In the genomic region with DNA sequence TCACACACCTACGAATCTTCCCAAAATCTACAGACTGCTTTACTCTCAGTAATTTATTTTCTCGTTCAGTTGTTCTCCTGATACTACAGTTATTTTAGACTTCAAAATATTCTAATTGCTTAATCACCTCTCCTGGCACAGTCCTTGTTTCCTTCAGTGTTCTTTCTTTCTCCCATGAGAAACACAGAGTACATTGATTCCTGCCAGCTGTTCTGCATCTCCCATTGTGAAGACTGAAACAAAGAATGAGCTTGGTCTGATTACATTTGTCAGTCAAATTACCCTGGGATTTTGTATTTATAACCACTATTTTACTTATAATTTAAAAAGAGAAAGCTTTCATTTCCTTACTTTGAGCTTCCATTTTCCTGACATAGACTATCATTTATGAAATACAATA, we compare ENCODE assay signal across 16 cellular contexts.
DNase-seq lines count a peak whose midpoint lies in the region; ATAC-seq and TF ChIP-seq lines count a peak whose summit lies in the region.
"Had no signal": no experiment of that assay in that cellular context is flagged by ENCODE, and none has a peak within 500 bp of the region (broad histone marks: within the 10 kb centered on the region; RNA-seq: fewer than 3 reads in every experiment).

No MANE protein-coding gene starts in this region.

- peaks cover 10% of the 10 kb centered on the region for H3K4me1 Mint-ChIP-seq in nephron progenitor cell

- TF ChIP-seq CTCF in AG10803 (conservative IDR thresholded peaks at IDR 0.05; ENCODE audit: low read length) (no peak), nephron progenitor cell (IDR thresholded peaks at IDR 0.05) (no peak)

- no peak overlapping the region for H3K4me3 ChIP-seq in AG10803 (ENCODE audit: low read length)
- H3K4me3 ChIP-seq: body of pancreas, left lung had no signal

- H3K36me3 Mint-ChIP-seq in nephron progenitor cell (ENCODE audit: low read depth): no peaks in the 10 kb centered on the region
- H3K36me3 Mint-ChIP-seq: naive thymus-derived CD8-positive, alpha-beta T cell had no signal

- peaks cover 13% of the 10 kb centered on the region for H3K9me3 Mint-ChIP-seq in nephron progenitor cell
- H3K9me3 Mint-ChIP-seq: effector memory CD8-positive, alpha-beta T cell had no signal

- no peaks in the 10 kb centered on the region for H3K27me3 Mint-ChIP-seq in nephron progenitor cell (ENCODE audit: low read depth, poor library complexity)
- H3K27me3 Mint-ChIP-seq: effector memory CD8-positive, alpha-beta T cell had no signal

- DNase-seq in AG10803 (ENCODE audit: low read depth) (peak; percentile 34), NCI-H2171 (lab: John Stamatoyannopoulos, UW) (peak; percentile 50), fibroblast of gingiva (ENCODE audit: low read depth) (peak; percentile 67), nephron progenitor cell (no peak), left lobe of liver (ENCODE audit: low spot score) (no peak), GM19240 (ENCODE audit: insufficient read length, low spot score) (no peak)
- DNase-seq: activated gamma-delta T cell; body of pancreas; effector memory CD8-positive, alpha-beta T cell; left lung; naive thymus-derived CD8-positive, alpha-beta T cell; NCI-H2081 treated with DMSO at 0.1 percent for 48 hours; small intestine had no signal

- peak overlapping the region; percentile 23 for H3K27ac Mint-ChIP-seq in nephron progenitor cell
- H3K27ac Mint-ChIP-seq: effector memory CD8-positive, alpha-beta T cell; naive thymus-derived CD8-positive, alpha-beta T cell had no signal

- ATAC-seq in left lobe of liver (no peak), HG02852 (IDR thresholded peaks at IDR 0.05; ENCODE audit: unreplicated experiment) (no peak), HG02973 (IDR thresholded peaks at IDR 0.05; ENCODE audit: unreplicated experiment) (no peak)
- ATAC-seq: body of pancreas; effector memory CD8-positive, alpha-beta T cell; left lung; naive thymus-derived CD8-positive, alpha-beta T cell; SK-N-SH treated with all-trans-retinoic acid at 6 μM for 48 hours had no signal

- no peak overlapping the region for H3K4me3 Mint-ChIP-seq in nephron progenitor cell
- H3K4me3 Mint-ChIP-seq: effector memory CD8-positive, alpha-beta T cell; naive thymus-derived CD8-positive, alpha-beta T cell had no signal

Comparison
In these comparisons a context has a peak if more than half of its experiments do, and no peak if none do; other contexts are left out.
1. DNase-seq: peak in AG10803 (single experiment), NCI-H2171 (single experiment) and fibroblast of gingiva (single experiment); none in nephron progenitor cell (single experiment), left lobe of liver (single experiment) and GM19240 (single experiment).